In genomic region chr6:7108196-7108963, GRCh38 we compare ENCODE assay signal across 8 cellular contexts. TPM values are rescaled to one million over a fixed set of nuclear protein-coding genes. Genes with fewer than 3 reads are reported as not detected.
DNase-seq lines count a peak whose midpoint lies in the region; ATAC-seq lines count a peak whose summit lies in the region.

No MANE protein-coding gene starts in this region.

- peak; percentile 49 for ATAC-seq in stimulated activated effector memory CD8-positive, alpha-beta T cell treated with anti-CD3 and anti-CD28 coated beads, Interleukin-12 subunit alpha, Interleukin-12 subunit beta, amount 100 ng/mL, for 72 hours

- H3K4me3 Mint-ChIP-seq in IgD-negative memory B cell: peak overlapping the region; percentile 92 to 95 (median 94)
- peak overlapping the region; percentile 96 for H3K4me3 Mint-ChIP-seq in activated CD4-positive, alpha-beta T cell treated with anti-CD3 and anti-CD28 coated beads, Interleukin-2, amount 10 ng/mL, durations not matched to agents 24 days and 14 days
- peak overlapping the region; percentile 90 for H3K4me3 Mint-ChIP-seq in stimulated activated effector memory CD8-positive, alpha-beta T cell treated with anti-CD3 and anti-CD28 coated beads, Interleukin-12 subunit alpha, Interleukin-12 subunit beta, amount 100 ng/mL, for 72 hours

- no peaks in the 10 kb centered on the region for H3K9me3 Mint-ChIP-seq in IgD-negative memory B cell
- no peaks in the 10 kb centered on the region for H3K9me3 Mint-ChIP-seq in activated CD4-positive, alpha-beta T cell treated with anti-CD3 and anti-CD28 coated beads, Interleukin-2, amount 10 ng/mL, durations not matched to agents 24 days and 14 days
- H3K9me3 Mint-ChIP-seq in stimulated activated effector memory CD8-positive, alpha-beta T cell treated with anti-CD3 and anti-CD28 coated beads, Interleukin-12 subunit alpha, Interleukin-12 subunit beta, amount 100 ng/mL, for 72 hours: no peaks in the 10 kb centered on the region

- H3K4me1 Mint-ChIP-seq in IgD-negative memory B cell: peaks cover 31 to 41% (median 35%) of the 10 kb centered on the region in 3 donors
- H3K4me1 Mint-ChIP-seq in activated CD4-positive, alpha-beta T cell treated with anti-CD3 and anti-CD28 coated beads, Interleukin-2, amount 10 ng/mL, durations not matched to agents 24 days and 14 days: peaks cover 40% of the 10 kb centered on the region
- H3K4me1 Mint-ChIP-seq in stimulated activated effector memory CD8-positive, alpha-beta T cell treated with anti-CD3 and anti-CD28 coated beads, Interleukin-12 subunit alpha, Interleukin-12 subunit beta, amount 100 ng/mL, for 72 hours: peaks cover 34% of the 10 kb centered on the region

- peak overlapping the region; percentile 67 to 93 (median 85) for H3K27ac Mint-ChIP-seq in IgD-negative memory B cell
- peak overlapping the region; percentile 96 for H3K27ac Mint-ChIP-seq in activated CD4-positive, alpha-beta T cell treated with anti-CD3 and anti-CD28 coated beads, Interleukin-2, amount 10 ng/mL, durations not matched to agents 24 days and 14 days
- peak overlapping the region; percentile 92 for H3K27ac Mint-ChIP-seq in stimulated activated effector memory CD8-positive, alpha-beta T cell treated with anti-CD3 and anti-CD28 coated beads, Interleukin-12 subunit alpha, Interleukin-12 subunit beta, amount 100 ng/mL, for 72 hours

- H3K36me3 Mint-ChIP-seq in IgD-negative memory B cell: no peaks in the 10 kb centered on the region
- peaks cover 2% of the 10 kb centered on the region for H3K36me3 Mint-ChIP-seq in activated CD4-positive, alpha-beta T cell treated with anti-CD3 and anti-CD28 coated beads, Interleukin-2, amount 10 ng/mL, durations not matched to agents 24 days and 14 days (ENCODE audit: low read depth)
- H3K36me3 Mint-ChIP-seq in stimulated activated effector memory CD8-positive, alpha-beta T cell treated with anti-CD3 and anti-CD28 coated beads, Interleukin-12 subunit alpha, Interleukin-12 subunit beta, amount 100 ng/mL, for 72 hours: peaks cover 18% of the 10 kb centered on the region

- peak; percentile 40 for DNase-seq in NCI-H1694 treated with DMSO at 0.1 percent for 48 hours (lab: John Stamatoyannopoulos, UW)
- no peak for DNase-seq in NCI-H1694 (lab: John Stamatoyannopoulos, UW)
- peak; percentile 84 for DNase-seq in activated CD4-positive, alpha-beta T cell treated with anti-CD3 and anti-CD28 coated beads, Interleukin-2, amount 10 ng/mL, durations not matched to agents 24 days and 14 days
- DNase-seq in effector CD4-positive, alpha-beta T cell: peak; percentile 30
- peak; percentile 65 to 70 for DNase-seq in lung microvascular endothelial cell (ENCODE audit: low read depth in 2 of 2)
- DNase-seq in stimulated activated effector memory CD8-positive, alpha-beta T cell treated with anti-CD3 and anti-CD28 coated beads, Interleukin-12 subunit alpha, Interleukin-12 subunit beta, amount 100 ng/mL, for 72 hours (ENCODE audit: low spot score in 2 of 2): peak; percentile 35 to 75
- no peak for DNase-seq in amniotic stem cell (lab: John Stamatoyannopoulos, UW)

- intact Hi-C loops in activated CD4-positive, alpha-beta T cell treated with anti-CD3 and anti-CD28 coated beads, Interleukin-2, amount 10 ng/mL, durations not matched to agents 24 days and 14 days (cut with micrococcal nuclease): no loop called here

- H3K27me3 Mint-ChIP-seq in IgD-negative memory B cell: no peaks in the 10 kb centered on the region
- H3K27me3 Mint-ChIP-seq in activated CD4-positive, alpha-beta T cell treated with anti-CD3 and anti-CD28 coated beads, Interleukin-2, amount 10 ng/mL, durations not matched to agents 24 days and 14 days: peaks cover 9% of the 10 kb centered on the region

RNA-seq across cellular contexts. Expression of gene RREB1, which starts 0.6 kb away (rescaled TPM):
- 6.1 TPM for polyA plus RNA-seq in IgD-negative memory B cell
- total RNA-seq in activated CD4-positive, alpha-beta T cell treated with anti-CD3 and anti-CD28 coated beads, Interleukin-2, amount 10 ng/mL, durations not matched to agents 24 days and 14 days: 13.9 and 16.8 TPM in 2 replicates
- 10.2 and 17.5 TPM in 2 replicates for total RNA-seq in lung microvascular endothelial cell

Comparison
In these comparisons a context has a peak if more than half of its experiments do, and no peak if none do; other contexts are left out.
1. DNase-seq: peak in NCI-H1694 treated with DMSO at 0.1 percent for 48 hours (single experiment), activated CD4-positive, alpha-beta T cell treated with anti-CD3 and anti-CD28 coated beads, Interleukin-2, amount 10 ng/mL, durations not matched to agents 24 days and 14 days (single experiment), effector CD4-positive, alpha-beta T cell (single experiment), lung microvascular endothelial cell (2 of 2) and stimulated activated effector memory CD8-positive, alpha-beta T cell treated with anti-CD3 and anti-CD28 coated beads, Interleukin-12 subunit alpha, Interleukin-12 subunit beta, amount 100 ng/mL, for 72 hours (2 of 2); none in NCI-H1694 (single experiment) and amniotic stem cell (single experiment).
2. Peak in every context shown above with its lines, with median percentiles within 50 percentile points of each other: H3K27ac Mint-ChIP-seq and H3K4me3 Mint-ChIP-seq.